In the genomic region with DNA sequence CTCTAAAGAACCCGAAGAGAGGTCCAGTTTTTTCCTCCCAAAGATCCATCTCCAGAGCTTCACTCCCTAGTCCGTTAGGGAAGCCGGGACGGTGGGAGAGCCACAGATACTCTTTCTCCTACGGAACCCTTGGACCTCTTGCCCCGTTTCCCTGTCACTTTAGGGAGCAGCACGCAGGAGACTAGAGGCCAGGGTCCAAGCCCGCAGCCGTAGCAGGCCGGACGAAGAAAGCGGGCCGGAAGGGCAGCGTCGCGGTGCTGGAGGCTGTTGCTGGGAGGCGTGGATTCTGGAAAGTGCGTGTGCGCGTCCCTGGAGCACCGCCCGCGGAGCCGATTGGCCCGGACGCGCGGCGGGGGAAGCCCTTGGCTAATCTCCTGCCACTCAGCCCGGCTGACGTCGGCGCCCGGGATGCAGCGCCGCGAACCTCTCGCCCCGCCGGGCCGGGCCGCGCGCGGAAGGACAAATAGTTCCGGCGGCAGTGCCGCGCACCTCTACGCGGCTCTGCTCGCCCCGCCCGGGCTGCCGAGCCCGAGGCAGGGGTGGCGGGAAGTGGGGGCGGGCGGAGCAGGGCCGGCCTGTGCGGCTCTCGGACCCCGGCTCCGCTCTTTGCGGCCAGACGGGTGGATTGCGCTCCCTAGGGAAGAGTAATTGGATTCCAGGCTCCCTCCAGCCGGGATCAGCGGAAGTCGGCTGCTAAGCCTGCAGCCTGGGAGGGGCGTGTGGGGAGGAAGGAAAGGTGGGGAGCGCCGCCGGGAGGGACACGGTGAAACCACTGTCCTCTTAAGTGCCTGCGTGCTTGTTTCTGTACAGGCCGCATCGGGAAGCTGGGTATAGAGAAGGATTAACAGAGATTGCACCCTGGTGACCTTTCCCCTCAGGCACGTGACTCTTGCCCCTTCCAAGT, we compare ENCODE assay signal across 1 cellular context.
TF ChIP-seq lines count a peak whose summit lies in the region.

No MANE protein-coding gene starts in this region.

TF ChIP-seq in GM23338, 12 proteins besides CTCF, POLR2A, EP300 and RAD21 (continued from another document):
- TF ChIP-seq, protein P1, sequence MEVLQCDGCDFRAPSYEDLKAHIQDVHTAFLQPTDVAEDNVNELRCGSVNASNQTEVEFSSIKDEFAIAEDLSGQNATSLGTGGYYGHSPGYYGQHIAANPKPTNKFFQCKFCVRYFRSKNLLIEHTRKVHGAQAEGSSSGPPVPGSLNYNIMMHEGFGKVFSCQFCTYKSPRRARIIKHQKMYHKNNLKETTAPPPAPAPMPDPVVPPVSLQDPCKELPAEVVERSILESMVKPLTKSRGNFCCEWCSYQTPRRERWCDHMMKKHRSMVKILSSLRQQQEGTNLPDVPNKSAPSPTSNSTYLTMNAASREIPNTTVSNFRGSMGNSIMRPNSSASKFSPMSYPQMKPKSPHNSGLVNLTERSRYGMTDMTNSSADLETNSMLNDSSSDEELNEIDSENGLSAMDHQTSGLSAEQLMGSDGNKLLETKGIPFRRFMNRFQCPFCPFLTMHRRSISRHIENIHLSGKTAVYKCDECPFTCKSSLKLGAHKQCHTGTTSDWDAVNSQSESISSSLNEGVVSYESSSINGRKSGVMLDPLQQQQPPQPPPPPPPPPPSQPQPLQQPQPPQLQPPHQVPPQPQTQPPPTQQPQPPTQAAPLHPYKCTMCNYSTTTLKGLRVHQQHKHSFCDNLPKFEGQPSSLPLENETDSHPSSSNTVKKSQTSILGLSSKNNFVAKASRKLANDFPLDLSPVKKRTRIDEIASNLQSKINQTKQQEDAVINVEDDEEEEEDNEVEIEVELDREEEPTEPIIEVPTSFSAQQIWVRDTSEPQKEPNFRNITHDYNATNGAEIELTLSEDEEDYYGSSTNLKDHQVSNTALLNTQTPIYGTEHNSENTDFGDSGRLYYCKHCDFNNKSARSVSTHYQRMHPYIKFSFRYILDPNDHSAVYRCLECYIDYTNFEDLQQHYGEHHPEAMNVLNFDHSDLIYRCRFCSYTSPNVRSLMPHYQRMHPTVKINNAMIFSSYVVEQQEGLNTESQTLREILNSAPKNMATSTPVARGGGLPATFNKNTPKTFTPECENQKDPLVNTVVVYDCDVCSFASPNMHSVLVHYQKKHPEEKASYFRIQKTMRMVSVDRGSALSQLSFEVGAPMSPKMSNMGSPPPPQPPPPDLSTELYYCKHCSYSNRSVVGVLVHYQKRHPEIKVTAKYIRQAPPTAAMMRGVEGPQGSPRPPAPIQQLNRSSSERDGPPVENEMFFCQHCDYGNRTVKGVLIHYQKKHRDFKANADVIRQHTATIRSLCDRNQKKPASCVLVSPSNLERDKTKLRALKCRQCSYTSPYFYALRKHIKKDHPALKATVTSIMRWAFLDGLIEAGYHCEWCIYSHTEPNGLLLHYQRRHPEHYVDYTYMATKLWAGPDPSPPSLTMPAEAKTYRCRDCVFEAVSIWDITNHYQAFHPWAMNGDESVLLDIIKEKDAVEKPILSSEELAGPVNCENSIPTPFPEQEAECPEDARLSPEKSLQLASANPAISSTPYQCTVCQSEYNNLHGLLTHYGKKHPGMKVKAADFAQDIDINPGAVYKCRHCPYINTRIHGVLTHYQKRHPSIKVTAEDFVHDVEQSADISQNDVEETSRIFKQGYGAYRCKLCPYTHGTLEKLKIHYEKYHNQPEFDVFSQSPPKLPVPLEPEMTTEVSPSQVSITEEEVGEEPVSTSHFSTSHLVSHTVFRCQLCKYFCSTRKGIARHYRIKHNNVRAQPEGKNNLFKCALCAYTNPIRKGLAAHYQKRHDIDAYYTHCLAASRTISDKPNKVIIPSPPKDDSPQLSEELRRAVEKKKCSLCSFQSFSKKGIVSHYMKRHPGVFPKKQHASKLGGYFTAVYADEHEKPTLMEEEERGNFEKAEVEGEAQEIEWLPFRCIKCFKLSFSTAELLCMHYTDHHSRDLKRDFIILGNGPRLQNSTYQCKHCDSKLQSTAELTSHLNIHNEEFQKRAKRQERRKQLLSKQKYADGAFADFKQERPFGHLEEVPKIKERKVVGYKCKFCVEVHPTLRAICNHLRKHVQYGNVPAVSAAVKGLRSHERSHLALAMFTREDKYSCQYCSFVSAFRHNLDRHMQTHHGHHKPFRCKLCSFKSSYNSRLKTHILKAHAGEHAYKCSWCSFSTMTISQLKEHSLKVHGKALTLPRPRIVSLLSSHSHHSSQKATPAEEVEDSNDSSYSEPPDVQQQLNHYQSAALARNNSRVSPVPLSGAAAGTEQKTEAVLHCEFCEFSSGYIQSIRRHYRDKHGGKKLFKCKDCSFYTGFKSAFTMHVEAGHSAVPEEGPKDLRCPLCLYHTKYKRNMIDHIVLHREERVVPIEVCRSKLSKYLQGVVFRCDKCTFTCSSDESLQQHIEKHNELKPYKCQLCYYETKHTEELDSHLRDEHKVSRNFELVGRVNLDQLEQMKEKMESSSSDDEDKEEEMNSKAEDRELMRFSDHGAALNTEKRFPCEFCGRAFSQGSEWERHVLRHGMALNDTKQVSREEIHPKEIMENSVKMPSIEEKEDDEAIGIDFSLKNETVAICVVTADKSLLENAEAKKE (CRISPR knock-in tag; IDR thresholded peaks at IDR 0.05), result no peak
- TF ChIP-seq, protein P2, sequence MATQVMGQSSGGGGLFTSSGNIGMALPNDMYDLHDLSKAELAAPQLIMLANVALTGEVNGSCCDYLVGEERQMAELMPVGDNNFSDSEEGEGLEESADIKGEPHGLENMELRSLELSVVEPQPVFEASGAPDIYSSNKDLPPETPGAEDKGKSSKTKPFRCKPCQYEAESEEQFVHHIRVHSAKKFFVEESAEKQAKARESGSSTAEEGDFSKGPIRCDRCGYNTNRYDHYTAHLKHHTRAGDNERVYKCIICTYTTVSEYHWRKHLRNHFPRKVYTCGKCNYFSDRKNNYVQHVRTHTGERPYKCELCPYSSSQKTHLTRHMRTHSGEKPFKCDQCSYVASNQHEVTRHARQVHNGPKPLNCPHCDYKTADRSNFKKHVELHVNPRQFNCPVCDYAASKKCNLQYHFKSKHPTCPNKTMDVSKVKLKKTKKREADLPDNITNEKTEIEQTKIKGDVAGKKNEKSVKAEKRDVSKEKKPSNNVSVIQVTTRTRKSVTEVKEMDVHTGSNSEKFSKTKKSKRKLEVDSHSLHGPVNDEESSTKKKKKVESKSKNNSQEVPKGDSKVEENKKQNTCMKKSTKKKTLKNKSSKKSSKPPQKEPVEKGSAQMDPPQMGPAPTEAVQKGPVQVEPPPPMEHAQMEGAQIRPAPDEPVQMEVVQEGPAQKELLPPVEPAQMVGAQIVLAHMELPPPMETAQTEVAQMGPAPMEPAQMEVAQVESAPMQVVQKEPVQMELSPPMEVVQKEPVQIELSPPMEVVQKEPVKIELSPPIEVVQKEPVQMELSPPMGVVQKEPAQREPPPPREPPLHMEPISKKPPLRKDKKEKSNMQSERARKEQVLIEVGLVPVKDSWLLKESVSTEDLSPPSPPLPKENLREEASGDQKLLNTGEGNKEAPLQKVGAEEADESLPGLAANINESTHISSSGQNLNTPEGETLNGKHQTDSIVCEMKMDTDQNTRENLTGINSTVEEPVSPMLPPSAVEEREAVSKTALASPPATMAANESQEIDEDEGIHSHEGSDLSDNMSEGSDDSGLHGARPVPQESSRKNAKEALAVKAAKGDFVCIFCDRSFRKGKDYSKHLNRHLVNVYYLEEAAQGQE (IDR thresholded peaks at IDR 0.05; ENCODE audit: unreplicated experiment), result no peak
- TF ChIP-seq EZH2phosphoT487 (IDR thresholded peaks at IDR 0.05; ENCODE audit: unreplicated experiment), result no peak
